14 cellular contexts compared by ENCODE assay signal in genomic region chr2:194343167-194343566, GRCh38.
"Had no signal": no experiment of that assay in that cellular context is flagged by ENCODE, and none has a peak within 500 bp of the region (broad histone marks: within the 10 kb centered on the region; RNA-seq: fewer than 3 reads in every experiment).

No MANE protein-coding gene starts in this region.

- H3K36me3 ChIP-seq: lower lobe of right lung, neural progenitor cell, sigmoid colon, thoracic aorta had no signal

- DNase-seq: activated naive CD4-positive, alpha-beta T cell; activated naive CD8-positive, alpha-beta T cell treated with anti-CD3 and anti-CD28 coated beads, Interleukin-2, amount 10 ng/mL, durations not matched to agents 7 days and 5 days; anterior cingulate cortex; effector memory CD8-positive, alpha-beta T cell; left colon; lower lobe of right lung; naive B cell; sigmoid colon; stimulated activated CD4-positive, alpha-beta T cell treated with anti-CD3 and anti-CD28 coated beads, Interleukin-12 subunit alpha, Interleukin-12 subunit beta, amount 100 ng/mL, for 4 hours; stimulated activated CD4-positive, alpha-beta T cell treated with anti-CD3 and anti-CD28 coated beads, Interleukin-2, amount 100 ng/mL, for 24 hours; T1000 had no signal

- H3K27me3 ChIP-seq: neural progenitor cell, sigmoid colon had no signal

- H3K4me3 ChIP-seq: lower lobe of right lung, neural progenitor cell, sigmoid colon, thoracic aorta had no signal

- ATAC-seq: activated CD4-positive, CD25-positive, alpha-beta regulatory T cell treated with anti-CD3 and anti-CD28 coated beads, Interleukin-2, amount 50 U/mL, for 24 hours; effector memory CD8-positive, alpha-beta T cell; left colon; lower lobe of right lung had no signal
